2 cellular contexts compared by ENCODE assay signal in genomic region chr2:173117678-173118077, GRCh38.
A peak's percentile ranks its signal among the peaks of the same experiment; 100 is the strongest.
TF ChIP-seq lines count a peak whose summit lies in the region.

No MANE protein-coding gene starts in this region.

TF ChIP-seq in IMR-90, 13 proteins besides CTCF, POLR2A, EP300 and RAD21:
- TF ChIP-seq NFE2L2 (IDR thresholded peaks at IDR 0.05; ENCODE audit: low read depth, low read length): no peak
- no peak for TF ChIP-seq BHLHE40 (IDR thresholded peaks at IDR 0.05; ENCODE audit: low read depth, low read length)
- no peak for TF ChIP-seq RFX5 (IDR thresholded peaks at IDR 0.05; ENCODE audit: low read depth, low read length)
- no peak for TF ChIP-seq USF2 (IDR thresholded peaks at IDR 0.05; ENCODE audit: low read depth, low read length)
- TF ChIP-seq, protein P1, sequence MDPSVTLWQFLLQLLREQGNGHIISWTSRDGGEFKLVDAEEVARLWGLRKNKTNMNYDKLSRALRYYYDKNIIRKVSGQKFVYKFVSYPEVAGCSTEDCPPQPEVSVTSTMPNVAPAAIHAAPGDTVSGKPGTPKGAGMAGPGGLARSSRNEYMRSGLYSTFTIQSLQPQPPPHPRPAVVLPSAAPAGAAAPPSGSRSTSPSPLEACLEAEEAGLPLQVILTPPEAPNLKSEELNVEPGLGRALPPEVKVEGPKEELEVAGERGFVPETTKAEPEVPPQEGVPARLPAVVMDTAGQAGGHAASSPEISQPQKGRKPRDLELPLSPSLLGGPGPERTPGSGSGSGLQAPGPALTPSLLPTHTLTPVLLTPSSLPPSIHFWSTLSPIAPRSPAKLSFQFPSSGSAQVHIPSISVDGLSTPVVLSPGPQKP (IDR thresholded peaks at IDR 0.05; ENCODE audit: borderline replicate concordance, low read depth, low read length): no peak
- TF ChIP-seq MAFK (IDR thresholded peaks at IDR 0.05; ENCODE audit: low read depth, low read length): no peak
- no peak for TF ChIP-seq MXI1 (IDR thresholded peaks at IDR 0.05; ENCODE audit: borderline replicate concordance, low read depth, low read length)
- no peak for TF ChIP-seq SMC3 (IDR thresholded peaks at IDR 0.05; ENCODE audit: low read depth, low read length)
- no peak for TF ChIP-seq MAZ (IDR thresholded peaks at IDR 0.05; ENCODE audit: borderline replicate concordance, low read depth, low read length)
- no peak for TF ChIP-seq CHD1 (IDR thresholded peaks at IDR 0.05; ENCODE audit: low read depth, low read length)
- TF ChIP-seq CEBPB (IDR thresholded peaks at IDR 0.05; ENCODE audit: low read depth, low read length): no peak

TF ChIP-seq in endothelial cell of umbilical vein, 7 proteins besides CTCF, POLR2A, EP300 and RAD21:
- TF ChIP-seq GATA2 (IDR thresholded peaks at IDR 0.05; ENCODE audit: insufficient read depth, insufficient read length, low read depth, low read length): no peak
- TF ChIP-seq, protein P2, sequence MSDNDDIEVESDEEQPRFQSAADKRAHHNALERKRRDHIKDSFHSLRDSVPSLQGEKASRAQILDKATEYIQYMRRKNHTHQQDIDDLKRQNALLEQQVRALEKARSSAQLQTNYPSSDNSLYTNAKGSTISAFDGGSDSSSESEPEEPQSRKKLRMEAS (IDR thresholded peaks at IDR 0.05; ENCODE audit: insufficient read depth, insufficient read length): no peak
- TF ChIP-seq POLR2AphosphoS5 (IDR thresholded peaks at IDR 0.05; ENCODE audit: insufficient read depth, low read depth, low read length): no peak
- TF ChIP-seq JUN (IDR thresholded peaks at IDR 0.05; ENCODE audit: borderline replicate concordance, insufficient read depth, insufficient read length, low read depth): peak; percentile 47
TF ChIP-seq in endothelial cell of umbilical vein: peak in this region for 1.
